ENCODE assay signal across 29 cellular contexts in the genomic region with DNA sequence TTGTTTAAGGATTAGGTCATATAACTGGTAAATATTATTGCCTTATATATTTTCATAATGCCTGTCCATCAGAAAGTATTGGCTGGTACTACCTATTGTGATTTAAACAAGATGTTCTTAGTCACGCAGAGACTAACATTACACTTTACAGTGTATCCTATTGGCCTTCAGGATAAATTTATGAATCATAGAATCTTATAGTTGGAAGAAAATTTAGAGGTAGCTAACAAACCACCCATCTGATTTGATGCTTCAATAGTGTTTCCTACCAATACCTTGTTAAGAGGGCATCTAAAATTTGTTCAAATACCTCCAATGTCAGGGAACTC.
"Had no signal": no experiment of that assay in that cellular context is flagged by ENCODE, and none has a peak within 500 bp of the region (broad histone marks: within the 10 kb centered on the region; RNA-seq: fewer than 3 reads in every experiment).

No MANE protein-coding gene starts in this region.

- H3K27ac ChIP-seq: stomach, suprapubic skin, testis, thoracic aorta, thyroid gland, tibial artery, tibial nerve, transverse colon, upper lobe of left lung, upper lobe of right lung, uterus, vagina had no signal

- H3K4me1 ChIP-seq: stomach, suprapubic skin, testis, thyroid gland, tibial artery, tibial nerve, transverse colon, upper lobe of left lung, upper lobe of right lung, uterus, vagina had no signal

- H3K9me3 Mint-ChIP-seq: type B pancreatic cell had no signal

- ATAC-seq: stimulated activated effector memory CD8-positive, alpha-beta T cell treated with anti-CD3 and anti-CD28 coated beads, Interleukin-12 subunit alpha, Interleukin-12 subunit beta, amount 100 ng/mL, for 72 hours; stimulated activated memory B cell treated with anti-CD40 and anti-IgM and Interleukin-4, amounts not matched to agents 10 μg/mL and 1 μg/mL and 100 μg/mL, for 72 hours; stimulated activated naive B cell treated with anti-CD40 and anti-IgM and Interleukin-4, amounts not matched to agents 10 μg/mL and 1 μg/mL and 100 μg/mL, for 72 hours; stimulated activated naive CD8-positive, alpha-beta T cell treated with anti-CD3 and anti-CD28 coated beads, Interleukin-15, amount 100 ng/mL, for 72 hours; stimulated activated naive CD8-positive, alpha-beta T cell treated with anti-CD3 and anti-CD28 coated beads, Interleukin-15, Interleukin-2, amounts not matched to agents 100 U/mL and 50 U/mL, for 24 hours; upper lobe of right lung had no signal

- H3K27ac Mint-ChIP-seq: stimulated activated effector memory CD8-positive, alpha-beta T cell treated with anti-CD3 and anti-CD28 coated beads, Interleukin-12 subunit alpha, Interleukin-12 subunit beta, amount 100 ng/mL, for 72 hours; stimulated activated memory B cell treated with anti-CD40 and anti-IgM and Interleukin-4, amounts not matched to agents 10 μg/mL and 1 μg/mL and 100 μg/mL, for 72 hours; stimulated activated naive B cell treated with anti-CD40 and anti-IgM and Interleukin-4, amounts not matched to agents 10 μg/mL and 1 μg/mL and 100 μg/mL, for 72 hours; stimulated activated naive CD8-positive, alpha-beta T cell treated with anti-CD3 and anti-CD28 coated beads, Interleukin-15, amount 100 ng/mL, for 72 hours; stimulated activated naive CD8-positive, alpha-beta T cell treated with anti-CD3 and anti-CD28 coated beads, Interleukin-15, Interleukin-2, amounts not matched to agents 100 ng/mL and 50 ng/mL, for 24 hours; type B pancreatic cell had no signal

- H3K4me1 Mint-ChIP-seq: stimulated activated effector memory CD8-positive, alpha-beta T cell treated with anti-CD3 and anti-CD28 coated beads, Interleukin-12 subunit alpha, Interleukin-12 subunit beta, amount 100 ng/mL, for 72 hours; stimulated activated memory B cell treated with anti-CD40 and anti-IgM and Interleukin-4, amounts not matched to agents 10 μg/mL and 1 μg/mL and 100 μg/mL, for 72 hours; stimulated activated naive B cell treated with anti-CD40 and anti-IgM and Interleukin-4, amounts not matched to agents 10 μg/mL and 1 μg/mL and 100 μg/mL, for 72 hours; stimulated activated naive CD8-positive, alpha-beta T cell treated with anti-CD3 and anti-CD28 coated beads, Interleukin-15, amount 100 ng/mL, for 72 hours had no signal

- DNase-seq: stimulated activated CD4-positive, alpha-beta T cell treated with anti-CD3 and anti-CD28 coated beads, Interleukin-2, amount 100 ng/mL, for 48 hours; stimulated activated CD4-positive, alpha-beta T cell treated with anti-CD3 and anti-CD28 coated beads, Interleukin-4, amount 100 ng/mL, for 1 hour; stimulated activated CD4-positive, alpha-beta T cell treated with anti-CD3 and anti-CD28 coated beads, Interleukin-4, amount 100 ng/mL, for 24 hours; stimulated activated CD4-positive, alpha-beta T cell treated with anti-CD3 and anti-CD28 coated beads, Interleukin-4, amount 100 ng/mL, for 4 hours; stimulated activated CD8-positive, alpha-beta memory T cell treated with anti-CD3 and anti-CD28 coated beads, Interleukin-4, amount 100 ng/mL, for 48 hours; stimulated activated naive B cell treated with anti-CD40 and anti-IgM and Interleukin-4, amounts not matched to agents 10 μg/mL and 1 μg/mL and 100 μg/mL, for 72 hours; stimulated activated naive CD4-positive, alpha-beta T cell; stimulated activated naive CD4-positive, alpha-beta T cell treated with Interleukin-2 at 50 U/mL for 16 hours; stimulated activated naive CD8-positive, alpha-beta T cell treated with anti-CD3 and anti-CD28 coated beads, Interleukin-15, amount 100 ng/mL, for 72 hours; stimulated activated naive CD8-positive, alpha-beta T cell treated with anti-CD3 and anti-CD28 coated beads, Interleukin-15, Interleukin-2, amounts not matched to agents 100 U/mL and 50 U/mL, for 24 hours; stomach; substantia nigra; testis; thyroid gland; tibial artery; transverse colon; trophoblast cell; upper lobe of left lung; upper lobe of right lung; uterus had no signal

- H3K27me3 Mint-ChIP-seq: stimulated activated memory B cell treated with anti-CD40 and anti-IgM and Interleukin-4, amounts not matched to agents 10 μg/mL and 1 μg/mL and 100 μg/mL, for 72 hours; stimulated activated naive B cell treated with anti-CD40 and anti-IgM and Interleukin-4, amounts not matched to agents 10 μg/mL and 1 μg/mL and 100 μg/mL, for 72 hours; stimulated activated naive CD8-positive, alpha-beta T cell treated with anti-CD3 and anti-CD28 coated beads, Interleukin-15, amount 100 ng/mL, for 72 hours; stimulated activated naive CD8-positive, alpha-beta T cell treated with anti-CD3 and anti-CD28 coated beads, Interleukin-15, Interleukin-2, amounts not matched to agents 100 ng/mL and 50 ng/mL, for 24 hours; type B pancreatic cell had no signal

- H3K36me3 Mint-ChIP-seq: stimulated activated effector memory CD8-positive, alpha-beta T cell treated with anti-CD3 and anti-CD28 coated beads, Interleukin-12 subunit alpha, Interleukin-12 subunit beta, amount 100 ng/mL, for 72 hours; stimulated activated memory B cell treated with anti-CD40 and anti-IgM and Interleukin-4, amounts not matched to agents 10 μg/mL and 1 μg/mL and 100 μg/mL, for 72 hours; stimulated activated naive B cell treated with anti-CD40 and anti-IgM and Interleukin-4, amounts not matched to agents 10 μg/mL and 1 μg/mL and 100 μg/mL, for 72 hours; type B pancreatic cell had no signal

- H3K9me3 ChIP-seq: stomach, suprapubic skin, testis, thoracic aorta, thyroid gland, tibial artery, tibial nerve, transverse colon, upper lobe of left lung, upper lobe of right lung, uterus, vagina had no signal

- H3K36me3 ChIP-seq: stomach, suprapubic skin, thoracic aorta, thyroid gland, tibial artery, tibial nerve, transverse colon, upper lobe of left lung, upper lobe of right lung, uterus, vagina had no signal

- H3K4me3 Mint-ChIP-seq: stimulated activated effector memory CD8-positive, alpha-beta T cell treated with anti-CD3 and anti-CD28 coated beads, Interleukin-12 subunit alpha, Interleukin-12 subunit beta, amount 100 ng/mL, for 72 hours; stimulated activated memory B cell treated with anti-CD40 and anti-IgM and Interleukin-4, amounts not matched to agents 10 μg/mL and 1 μg/mL and 100 μg/mL, for 72 hours; stimulated activated naive B cell treated with anti-CD40 and anti-IgM and Interleukin-4, amounts not matched to agents 10 μg/mL and 1 μg/mL and 100 μg/mL, for 72 hours; stimulated activated naive CD8-positive, alpha-beta T cell treated with anti-CD3 and anti-CD28 coated beads, Interleukin-15, amount 100 ng/mL, for 72 hours; stimulated activated naive CD8-positive, alpha-beta T cell treated with anti-CD3 and anti-CD28 coated beads, Interleukin-15, Interleukin-2, amounts not matched to agents 100 ng/mL and 50 ng/mL, for 24 hours; type B pancreatic cell had no signal

- H3K4me3 ChIP-seq: stomach, suprapubic skin, testis, thoracic aorta, thyroid gland, tibial artery, tibial nerve, transverse colon, upper lobe of left lung, upper lobe of right lung, uterus, vagina had no signal

- H3K27me3 ChIP-seq: stomach, suprapubic skin, testis, thyroid gland, tibial artery, tibial nerve, transverse colon, upper lobe of left lung, upper lobe of right lung, uterus, vagina had no signal

- FAIRE-seq: urothelium cell line had no signal
